ENCODE assay signal across 27 cellular contexts in the genomic region with DNA sequence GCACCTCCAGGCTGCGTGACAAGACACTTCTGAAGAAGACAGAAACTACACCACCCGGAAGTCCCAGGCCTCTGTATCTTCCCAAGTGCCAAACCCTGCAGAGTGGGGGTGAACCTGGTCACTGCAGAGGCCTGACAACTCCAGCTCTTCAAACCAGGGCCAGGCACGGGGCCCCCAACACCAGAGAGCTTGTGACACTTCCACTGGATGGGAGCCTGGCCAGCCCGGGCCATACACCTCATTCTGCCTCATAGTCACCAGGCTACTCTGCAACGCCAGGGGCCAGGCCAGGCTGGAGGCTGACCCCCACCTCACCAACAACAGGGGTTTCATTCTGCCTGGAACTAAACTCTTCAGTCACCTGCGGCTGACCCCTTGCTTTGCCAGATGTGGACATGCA. TPM values are rescaled to one million over a fixed set of nuclear protein-coding genes. Genes with fewer than 3 reads are reported as not detected.
"Had no signal": no experiment of that assay in that cellular context is flagged by ENCODE, and none has a peak within 500 bp of the region (broad histone marks: within the 10 kb centered on the region; RNA-seq: fewer than 3 reads in every experiment).

No MANE protein-coding gene starts in this region.

- FAIRE-seq: HTR-8/SVneo, K562 had no signal

- H3K9ac ChIP-seq: KMS-11, SK-N-SH had no signal

- H3K9me3 ChIP-seq: SK-N-SH had no signal

- ATAC-seq: K562, Panc1, PC-3 had no signal

- H3K4me3 ChIP-seq: K562 had no signal

- H3K27ac ChIP-seq: HL-60, KMS-11, RWPE1 had no signal

- H3K4me2 ChIP-seq: KMS-11, SK-N-SH had no signal

- DNase-seq: Kasumi-1; MM.1S; NCI-H1092 treated with DMSO at 0.1 percent for 48 hours; NCI-H1436; NCI-H187; NCI-H2029; NCI-H2081 treated with DMSO at 0.1 percent for 48 hours; NCI-H2171; NCI-H226; NCI-H446; NCI-H510A; NCI-H524 treated with DMSO at 0.1 percent for 48 hours; NCI-H69; NCI-H774; NK-92 treated with Interleukin-12 subunit alpha and Interleukin-12 subunit beta, amount 100 ng/mL, for 24 hours; PC-3; SHP77; SK-N-SH; SW 1271 had no signal

RNA-seq across cellular contexts. Expression of gene TUBA3C, which starts 23.1 kb away (rescaled TPM):
- total RNA-seq: OCI-LY7, PC-3 had no signal
- polyA plus RNA-seq: IgD-negative memory B cell had no signal
